Comparison of ENCODE assay signal across 8 cellular contexts in genomic region chr12:89353823-89354629, GRCh38. TPM values are rescaled to one million over a fixed set of nuclear protein-coding genes. Genes with fewer than 3 reads are reported as not detected.
DNase-seq lines count a peak whose midpoint lies in the region; ATAC-seq and TF ChIP-seq lines count a peak whose summit lies in the region.

No MANE protein-coding gene starts in this region.

- TF ChIP-seq CTCF in DOHH2 (IDR thresholded peaks at IDR 0.05; ENCODE audit: low read depth, low read length, poor library complexity, severe bottlenecking) (no peak), coronary artery (IDR thresholded peaks at IDR 0.05) (no peak), right lobe of liver (IDR thresholded peaks at IDR 0.05) (no peak)

- H3K4me1 ChIP-seq in DOHH2 (ENCODE audit: control insufficient read depth, low read length) = peaks cover 66% of the 10 kb centered on the region
- peaks cover 0 to 28% (median 13%) of the 10 kb centered on the region in 4 donors for H3K4me1 ChIP-seq in right lobe of liver

- no peaks in the 10 kb centered on the region for H3K9me2 ChIP-seq in DOHH2 (replicated peaks; ENCODE audit: control insufficient read depth, low read length)

- no peaks in the 10 kb centered on the region for H3K79me2 ChIP-seq in DOHH2 (ENCODE audit: control insufficient read depth, low read length)

- peak; percentile 84 for TF ChIP-seq POLR2A in right lobe of liver (IDR thresholded peaks at IDR 0.05)

- 0% methylated on average over 7 of the region's 75 CpGs for WGBS in right lobe of liver (ENCODE audit: insufficient coverage, low coverage, low lambda C conversion rate, missing lambda C conversion rate)

- H3F3A ChIP-seq in DOHH2 (ENCODE audit: control insufficient read depth, insufficient read depth) = peaks cover 13% of the 10 kb centered on the region

- H3K36me3 ChIP-seq in DOHH2 (ENCODE audit: control insufficient read depth, low read length) = no peaks in the 10 kb centered on the region
- peaks cover 0 to 2% (median 0%) of the 10 kb centered on the region in 4 donors for H3K36me3 ChIP-seq in right lobe of liver

- H4K20me1 ChIP-seq in DOHH2 (ENCODE audit: control insufficient read depth, insufficient read depth, low read depth, low read length) = no peaks in the 10 kb centered on the region

- peak overlapping the region; percentile 1; the same call in 1 of the 2 replicates for H3K27ac ChIP-seq in DOHH2 (ENCODE audit: low read depth, low read length)
- H3K27ac ChIP-seq in coronary artery = peak overlapping the region; percentile 97 to 100
- peak overlapping the region; percentile 95 to 99 (median 98) for H3K27ac ChIP-seq in right lobe of liver

- peaks cover 90% of the 10 kb centered on the region for H3K27me3 ChIP-seq in DOHH2 (ENCODE audit: control insufficient read depth, low read length)
- no peaks in the 10 kb centered on the region for H3K27me3 ChIP-seq in right lobe of liver

- intact Hi-C loops in right lobe of liver (cut with DNase I) = loop anchor here in 1 of 2 donors (5.0 kb wide), 1 partner anchor 187 kb away; no protein-coding TSS in a partner anchor

- H3K9me3 ChIP-seq in DOHH2 (ENCODE audit: control insufficient read depth, insufficient read depth, low read length) = no peaks in the 10 kb centered on the region
- no peaks in the 10 kb centered on the region for H3K9me3 ChIP-seq in right lobe of liver

- H3K4me2 ChIP-seq in DOHH2 (ENCODE audit: low read length) = peak overlapping the region; percentile 80

- H3K4me3 ChIP-seq in DOHH2 (ENCODE audit: low read length) (peak overlapping the region; percentile 77), coronary artery (peak overlapping the region; percentile 97), right lobe of liver (peak overlapping the region; percentile 87 to 88 (median 88))

- peak; percentile 23 to 61 (median 52) for ATAC-seq in right lobe of liver

- DNase-seq in HCEC 1CT (peak; percentile 78), NCI-H2107 treated with DMSO at 0.1 percent for 48 hours (lab: John Stamatoyannopoulos, UW; ENCODE audit: unreplicated experiment) (peak; percentile 40), coronary artery (ENCODE audit: low spot score) (peak; percentile 88), right lobe of liver (peak; percentile 87 to 92 (median 91)), OCI-M2 (lab: John Stamatoyannopoulos, UW; ENCODE audit: unreplicated experiment) (no peak)
- DNase-seq in activated CD4-positive, alpha-beta T cell treated with anti-CD3 and anti-CD28 coated beads for 4 hours = peak; percentile 57 to 63
- DNase-seq in stimulated activated CD4-positive, alpha-beta T cell treated with anti-CD3 and anti-CD28 coated beads, Interleukin-4, amount 100 ng/mL, for 1 hour = peak; percentile 70

RNA-seq across cellular contexts. Expression of gene DUSP6, which starts 1.7 kb away (rescaled TPM):
- 100 to 1,000 TPM in 2 of 6 experiments, 10 to 100 TPM in 4; 24.3 to 139 (median 50.4) TPM for total RNA-seq in right lobe of liver

Comparison
In these comparisons a context has a peak if more than half of its experiments do, and no peak if none do; other contexts are left out.
1. H3K27ac ChIP-seq: peak in every context shown above with its lines; median percentile 98 in coronary artery; 98 in right lobe of liver; 1 in DOHH2.